8 cellular contexts compared by ENCODE assay signal in genomic region chr9:122099271-122099869, GRCh38. TPM values are rescaled to one million over a fixed set of nuclear protein-coding genes. Genes with fewer than 3 reads are reported as not detected.
DNase-seq lines count a peak whose midpoint lies in the region; ATAC-seq and TF ChIP-seq lines count a peak whose summit lies in the region.

No MANE protein-coding gene starts in this region.

- H3K4me2 ChIP-seq in GM23338: no peak overlapping the region

- no peaks in the 10 kb centered on the region for H3K9me2 ChIP-seq in GM23338 (ENCODE audit: insufficient read depth)

- H3K36me3 Mint-ChIP-seq in GM23338 (ENCODE audit: low read depth): no peaks in the 10 kb centered on the region
- no peaks in the 10 kb centered on the region for H3K36me3 Mint-ChIP-seq in T-helper 2 cell treated with Interferon-gamma antibody and Interleukin-4, amounts not matched to agents 5 μg/mL and 100 μg/mL, for 36 hours (ENCODE audit: low read depth)

- H2AFZ ChIP-seq in GM23338: no peak overlapping the region

- H3K4me3 Mint-ChIP-seq in GM23338: no peak overlapping the region
- peak overlapping the region; percentile 15 for H3K4me3 Mint-ChIP-seq in T-helper 2 cell treated with Interferon-gamma antibody and Interleukin-4, amounts not matched to agents 5 μg/mL and 100 μg/mL, for 36 hours

- ATAC-seq in GM23338: peak; percentile 88
- ATAC-seq in left ventricle myocardium superior: peak; percentile 87
- ATAC-seq in sciatic nerve: peak; percentile 91
- no peak for ATAC-seq in HG03097 (IDR thresholded peaks at IDR 0.05; ENCODE audit: low FRiP score, unreplicated experiment)

- H3K27ac ChIP-seq in GM23338 (ENCODE audit: low read depth): no peak overlapping the region

- intact Hi-C loops in left ventricle myocardium superior (cut with micrococcal nuclease) (no loop called here), sciatic nerve (cut with DNase I) (loop anchor here (10.0 kb wide), 1 partner anchor 715 kb away; no protein-coding TSS in a partner anchor)

- H4K20me1 ChIP-seq in GM23338 (replicated peaks; ENCODE audit: insufficient read depth): no peaks in the 10 kb centered on the region

- H3K4me1 ChIP-seq in GM23338 (ENCODE audit: insufficient read depth): no peaks in the 10 kb centered on the region; the same call in 1 of the 2 replicates

- no peaks in the 10 kb centered on the region for H3K36me3 ChIP-seq in GM23338 (ENCODE audit: insufficient read depth)

- TF ChIP-seq CTCF in GM23338 (conservative IDR thresholded peaks at IDR 0.05; ENCODE audit: low read depth in 2 of 2): peak; percentile 75 to 80

- H3K4me1 Mint-ChIP-seq in GM23338: peaks cover 9% of the 10 kb centered on the region
- peaks cover 6% of the 10 kb centered on the region for H3K4me1 Mint-ChIP-seq in T-helper 2 cell treated with Interferon-gamma antibody and Interleukin-4, amounts not matched to agents 5 μg/mL and 100 μg/mL, for 36 hours (ENCODE audit: low read depth)

- peaks cover 3% of the 10 kb centered on the region; the same call in 1 of the 2 replicates for H3K27me3 ChIP-seq in GM23338 (ENCODE audit: insufficient read depth)

- no peaks in the 10 kb centered on the region for H3F3A ChIP-seq in GM23338 (replicated peaks; ENCODE audit: low read depth)

- H3K27me3 Mint-ChIP-seq in GM23338 (ENCODE audit: insufficient read depth, low read depth, poor library complexity): peaks cover 6% of the 10 kb centered on the region
- H3K27me3 Mint-ChIP-seq in T-helper 2 cell treated with Interferon-gamma antibody and Interleukin-4, amounts not matched to agents 5 μg/mL and 100 μg/mL, for 36 hours (ENCODE audit: low read depth): peaks cover 15% of the 10 kb centered on the region

- 0 out of 3 replicates have a peak, but pooled peaks cover 4% of the 10 kb centered on the region for H3K9me3 Mint-ChIP-seq in GM23338
- peaks cover 6% of the 10 kb centered on the region for H3K9me3 Mint-ChIP-seq in T-helper 2 cell treated with Interferon-gamma antibody and Interleukin-4, amounts not matched to agents 5 μg/mL and 100 μg/mL, for 36 hours

- H3K27ac Mint-ChIP-seq in GM23338: no peak overlapping the region
- H3K27ac Mint-ChIP-seq in T-helper 2 cell treated with Interferon-gamma antibody and Interleukin-4, amounts not matched to agents 5 μg/mL and 100 μg/mL, for 36 hours: no peak overlapping the region

- H3K4me3 ChIP-seq in GM23338: no peak overlapping the region

- peak; percentile 80 for DNase-seq in COLO829 (ENCODE audit: low spot score)
- peak; percentile 93 for DNase-seq in GM23338 (ENCODE audit: low spot score)
- peak; percentile 64 for DNase-seq in NCI-H128 (lab: John Stamatoyannopoulos, UW; ENCODE audit: unreplicated experiment)
- DNase-seq in T-helper 2 cell treated with Interferon-gamma antibody and Interleukin-4, amounts not matched to agents 5 μg/mL and 100 μg/mL, for 36 hours (ENCODE audit: low spot score): peak; percentile 62
- DNase-seq in amniotic epithelial cell (ENCODE audit: low read depth): peak; percentile 55
- peak; percentile 92 for DNase-seq in left ventricle myocardium superior
- DNase-seq in sciatic nerve (ENCODE audit: low spot score): peak; percentile 92

- H3K79me2 ChIP-seq in GM23338 (replicated peaks; ENCODE audit: insufficient read depth): no peaks in the 10 kb centered on the region

TF ChIP-seq in GM23338, 12 proteins besides CTCF, POLR2A, EP300 and RAD21:
- TF ChIP-seq POLR2AphosphoS5 (IDR thresholded peaks at IDR 0.05; ENCODE audit: low read depth): no peak
- no peak for TF ChIP-seq REST (IDR thresholded peaks at IDR 0.05; ENCODE audit: unreplicated experiment)
- TF ChIP-seq JUNB (IDR thresholded peaks at IDR 0.05; ENCODE audit: unreplicated experiment): no peak
- TF ChIP-seq ZNF331 (CRISPR knock-in tag; IDR thresholded peaks at IDR 0.05; ENCODE audit: low read depth): no peak
- TF ChIP-seq STAT1 (IDR thresholded peaks at IDR 0.05; ENCODE audit: unreplicated experiment): no peak
- TF ChIP-seq NANOG (IDR thresholded peaks at IDR 0.05; ENCODE audit: borderline replicate concordance): no peak
- no peak for TF ChIP-seq ZNF114 (CRISPR knock-in tag; IDR thresholded peaks at IDR 0.05)
- TF ChIP-seq ZNF462 (CRISPR knock-in tag; IDR thresholded peaks at IDR 0.05): no peak
- no peak for TF ChIP-seq EZH2phosphoT487 (IDR thresholded peaks at IDR 0.05; ENCODE audit: unreplicated experiment)
TF ChIP-seq in GM23338: peak in this region for 0.

RNA-seq across cellular contexts. Expression of gene TTLL11, which starts 6.3 kb away (rescaled TPM):
- 1.4 and 1.7 TPM in 2 replicates for total RNA-seq in GM23338 (2014; rRNA removed; shearing (Covaris generic))
- 0.37 and 0.57 TPM in 2 replicates for polyA plus RNA-seq in GM23338 (2016; fragmentation: Nextera tagmentation; extraction: Ambion mirVana)
- total RNA-seq in left ventricle myocardium superior (5.8 TPM), sciatic nerve (14.2 TPM)
